Comparison of ENCODE assay signal across 9 cellular contexts in genomic region chr4:105894570-105895323, GRCh38. TPM values are rescaled to one million over a fixed set of nuclear protein-coding genes. Genes with fewer than 3 reads are reported as not detected.
DNase-seq lines count a peak whose midpoint lies in the region; ATAC-seq and TF ChIP-seq lines count a peak whose summit lies in the region.
"Had no signal": no experiment of that assay in that cellular context is flagged by ENCODE, and none has a peak within 500 bp of the region (broad histone marks: within the 10 kb centered on the region; RNA-seq: fewer than 3 reads in every experiment).

No MANE protein-coding gene starts in this region.

- no peaks in the 10 kb centered on the region for H3K36me3 Mint-ChIP-seq in activated T-helper 2 cell treated with anti-CD3 and anti-CD28 coated beads, Interferon-gamma antibody, Interleukin-2, Interleukin-4, amounts not matched to agents 10 μg/mL and 5 μg/mL and 100 μg/mL, durations not matched to agents 14 hours and 24 hours and 36 hours (ENCODE audit: low read depth)
- H3K36me3 Mint-ChIP-seq in T-helper 2 cell treated with Interferon-gamma antibody and Interleukin-4, amounts not matched to agents 5 μg/mL and 100 μg/mL, for 36 hours (ENCODE audit: low read depth): no peaks in the 10 kb centered on the region

- no peak for TF ChIP-seq CTCF in thoracic aorta (IDR thresholded peaks at IDR 0.05)

- no peak overlapping the region for H3K27ac Mint-ChIP-seq in activated T-helper 2 cell treated with anti-CD3 and anti-CD28 coated beads, Interferon-gamma antibody, Interleukin-2, Interleukin-4, amounts not matched to agents 10 μg/mL and 5 μg/mL and 100 μg/mL, durations not matched to agents 14 hours and 24 hours and 36 hours
- no peak overlapping the region for H3K27ac Mint-ChIP-seq in T-helper 2 cell treated with Interferon-gamma antibody and Interleukin-4, amounts not matched to agents 5 μg/mL and 100 μg/mL, for 36 hours

- H3K9me3 Mint-ChIP-seq in activated T-helper 2 cell treated with anti-CD3 and anti-CD28 coated beads, Interferon-gamma antibody, Interleukin-2, Interleukin-4, amounts not matched to agents 10 μg/mL and 5 μg/mL and 100 μg/mL, durations not matched to agents 14 hours and 24 hours and 36 hours: no peaks in the 10 kb centered on the region
- H3K9me3 Mint-ChIP-seq in T-helper 2 cell treated with Interferon-gamma antibody and Interleukin-4, amounts not matched to agents 5 μg/mL and 100 μg/mL, for 36 hours: no peaks in the 10 kb centered on the region

- peaks cover 0 to 40% of the 10 kb centered on the region in 2 donors for H3K4me1 ChIP-seq in thoracic aorta (ENCODE audit: control insufficient read depth in 1 of 2, low read depth in 2 of 2)

- no peaks in the 10 kb centered on the region for H3K36me3 ChIP-seq in thoracic aorta

- DNase-seq in activated gamma-delta T cell (lab: John Stamatoyannopoulos, UW) (peak; percentile 4), activated gamma-delta T cell treated with Interleukin-2 at 50 U/mL for 16 hours (no peak), kidney tubule cell (ENCODE audit: low spot score) (peak; percentile 70), thoracic aorta (ENCODE audit: low spot score) (no peak)
- DNase-seq in activated T-helper 2 cell treated with anti-CD3 and anti-CD28 coated beads, Interferon-gamma antibody, Interleukin-2, Interleukin-4, amounts not matched to agents 10 μg/mL and 5 μg/mL and 100 μg/mL, durations not matched to agents 14 hours and 24 hours and 36 hours (ENCODE audit: low spot score): no peak
- no peak for DNase-seq in T-helper 2 cell treated with Interferon-gamma antibody and Interleukin-4, amounts not matched to agents 5 μg/mL and 100 μg/mL, for 36 hours (ENCODE audit: low spot score)
- DNase-seq in stimulated activated CD8-positive, alpha-beta memory T cell treated with anti-CD3 and anti-CD28 coated beads, Interleukin-4, amount 100 ng/mL, for 48 hours: no peak
- DNase-seq: DND-41 had no signal

- H3K4me3 Mint-ChIP-seq in activated T-helper 2 cell treated with anti-CD3 and anti-CD28 coated beads, Interferon-gamma antibody, Interleukin-2, Interleukin-4, amounts not matched to agents 10 μg/mL and 5 μg/mL and 100 μg/mL, durations not matched to agents 14 hours and 24 hours and 36 hours (ENCODE audit: low read depth): peak overlapping the region; percentile 2
- H3K4me3 Mint-ChIP-seq in T-helper 2 cell treated with Interferon-gamma antibody and Interleukin-4, amounts not matched to agents 5 μg/mL and 100 μg/mL, for 36 hours: no peak overlapping the region

- no peaks in the 10 kb centered on the region for H3K27me3 ChIP-seq in thoracic aorta (replicated peaks; ENCODE audit: insufficient read depth)

- peaks cover 77% of the 10 kb centered on the region for H3K27me3 Mint-ChIP-seq in activated T-helper 2 cell treated with anti-CD3 and anti-CD28 coated beads, Interferon-gamma antibody, Interleukin-2, Interleukin-4, amounts not matched to agents 10 μg/mL and 5 μg/mL and 100 μg/mL, durations not matched to agents 14 hours and 24 hours and 36 hours (ENCODE audit: low read depth)
- peaks cover 70% of the 10 kb centered on the region for H3K27me3 Mint-ChIP-seq in T-helper 2 cell treated with Interferon-gamma antibody and Interleukin-4, amounts not matched to agents 5 μg/mL and 100 μg/mL, for 36 hours (ENCODE audit: low read depth)

- peak overlapping the region; percentile 87 for H3K27ac ChIP-seq in thoracic aorta

- peak overlapping the region; percentile 89 for H3K4me3 ChIP-seq in thoracic aorta

- no peaks in the 10 kb centered on the region for H3K9me3 ChIP-seq in thoracic aorta

- intact Hi-C loops in activated T-helper 2 cell treated with anti-CD3 and anti-CD28 coated beads, Interferon-gamma antibody, Interleukin-2, Interleukin-4, amounts not matched to agents 10 μg/mL and 5 μg/mL and 100 μg/mL, durations not matched to agents 14 hours and 24 hours and 36 hours (cut with micrococcal nuclease): loop anchor here (10.0 kb wide), 1 partner anchor 190 kb away; the partner anchor contains the start of genes GSTCD and INTS12

- H3K4me1 Mint-ChIP-seq in activated T-helper 2 cell treated with anti-CD3 and anti-CD28 coated beads, Interferon-gamma antibody, Interleukin-2, Interleukin-4, amounts not matched to agents 10 μg/mL and 5 μg/mL and 100 μg/mL, durations not matched to agents 14 hours and 24 hours and 36 hours (ENCODE audit: low read depth): peaks cover 10% of the 10 kb centered on the region
- peaks cover 5% of the 10 kb centered on the region for H3K4me1 Mint-ChIP-seq in T-helper 2 cell treated with Interferon-gamma antibody and Interleukin-4, amounts not matched to agents 5 μg/mL and 100 μg/mL, for 36 hours (ENCODE audit: low read depth)

- ATAC-seq in HG03432 (IDR thresholded peaks at IDR 0.05; ENCODE audit: unreplicated experiment): peak; percentile 49
- no peak for ATAC-seq in thoracic aorta (ENCODE audit: insufficient number of reproducible peaks, low FRiP score, low read depth)

RNA-seq across cellular contexts. Expression of gene NPNT, which starts 0.5 kb away (rescaled TPM):
- total RNA-seq in activated T-helper 2 cell treated with anti-CD3 and anti-CD28 coated beads, Interferon-gamma antibody, Interleukin-2, Interleukin-4, amounts not matched to agents 10 μg/mL and 5 μg/mL and 100 μg/mL, durations not matched to agents 14 hours and 24 hours and 36 hours: 0.14 TPM in 1 of 2 replicates, not detected in the other
- 100 to 1,000 TPM; 167 to 240 TPM for total RNA-seq in thoracic aorta

Comparison
In these comparisons a context has a peak if more than half of its experiments do, and no peak if none do; other contexts are left out.
1. DNase-seq: peak in activated gamma-delta T cell (single experiment) and kidney tubule cell (single experiment); none in activated gamma-delta T cell treated with Interleukin-2 at 50 U/mL for 16 hours (single experiment), activated T-helper 2 cell treated with anti-CD3 and anti-CD28 coated beads, Interferon-gamma antibody, Interleukin-2, Interleukin-4, amounts not matched to agents 10 μg/mL and 5 μg/mL and 100 μg/mL, durations not matched to agents 14 hours and 24 hours and 36 hours (single experiment), thoracic aorta (single experiment), T-helper 2 cell treated with Interferon-gamma antibody and Interleukin-4, amounts not matched to agents 5 μg/mL and 100 μg/mL, for 36 hours (single experiment) and stimulated activated CD8-positive, alpha-beta memory T cell treated with anti-CD3 and anti-CD28 coated beads, Interleukin-4, amount 100 ng/mL, for 48 hours (single experiment).
2. RNA of gene NPNT, which starts 0.5 kb away (total RNA-seq): 167 to 240 TPM in thoracic aorta; 0.14 TPM in activated T-helper 2 cell treated with anti-CD3 and anti-CD28 coated beads, Interferon-gamma antibody, Interleukin-2, Interleukin-4, amounts not matched to agents 10 μg/mL and 5 μg/mL and 100 μg/mL, durations not matched to agents 14 hours and 24 hours and 36 hours; every median in the first group is over 100 times any median in the second.